15 cellular contexts compared by ENCODE assay signal in the genomic region with DNA sequence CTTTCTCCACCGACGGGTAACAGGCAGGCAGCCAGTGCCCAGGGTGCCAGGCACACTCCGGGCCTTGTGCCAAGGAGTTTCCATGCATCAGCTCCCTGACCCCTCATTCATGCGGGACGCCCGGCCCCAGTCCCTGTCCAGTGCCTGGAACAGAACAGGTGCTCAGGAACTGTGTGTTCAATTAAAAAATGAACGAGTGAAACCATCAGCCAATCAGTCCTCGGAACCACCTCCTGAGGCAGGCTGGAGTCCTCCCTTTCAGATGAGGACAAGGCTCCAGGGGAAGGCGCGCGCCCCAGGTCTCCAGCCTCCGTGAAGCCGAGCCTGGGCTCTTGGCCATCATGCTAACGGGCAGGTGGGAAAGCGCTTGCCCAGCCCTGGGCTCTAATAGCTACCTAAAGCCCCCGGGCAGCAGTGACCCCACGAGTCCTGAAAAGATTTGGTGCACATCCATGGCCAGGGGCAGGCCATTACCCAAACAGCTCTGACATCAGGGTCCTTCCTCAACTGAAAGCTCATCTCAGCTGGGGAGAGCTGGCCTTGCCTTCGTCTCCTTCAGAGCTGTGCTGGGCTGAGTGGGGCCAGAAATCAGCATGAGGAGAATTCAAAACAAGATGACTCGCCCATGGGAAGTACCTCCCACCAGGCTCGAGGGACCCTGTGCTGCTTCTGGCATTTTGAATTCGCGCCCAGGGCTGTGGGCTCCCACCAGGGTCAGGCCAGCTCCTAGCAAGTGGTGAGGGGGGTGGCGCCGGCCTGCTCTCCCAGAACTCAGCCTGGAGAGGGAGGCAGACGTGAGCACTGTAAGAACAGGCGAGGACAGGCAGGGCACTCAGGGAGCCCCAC.
DNase-seq lines count a peak whose midpoint lies in the region; ATAC-seq and TF ChIP-seq lines count a peak whose summit lies in the region.
"Had no signal": no experiment of that assay in that cellular context is flagged by ENCODE, and none has a peak within 500 bp of the region (broad histone marks: within the 10 kb centered on the region; RNA-seq: fewer than 3 reads in every experiment).

No MANE protein-coding gene starts in this region.

- ATAC-seq in HG03039 (IDR thresholded peaks at IDR 0.05; ENCODE audit: unreplicated experiment): no peak

- H3K9me3 ChIP-seq in OCI-LY7 (ENCODE audit: low read length) (peaks cover 5% of the 10 kb centered on the region; the same call in 1 of the 2 replicates), fibroblast of lung (ENCODE audit: control insufficient read depth, insufficient read depth, low read depth, low read length) (no peaks in the 10 kb centered on the region), osteoblast (ENCODE audit: low read depth, low read length) (peaks cover 6% of the 10 kb centered on the region)

- TF ChIP-seq CTCF in OCI-LY7 (conservative IDR thresholded peaks at IDR 0.05; ENCODE audit: low read length): no peak
- no peak for TF ChIP-seq CTCF in fibroblast of lung (conservative IDR thresholded peaks at IDR 0.05 in 1 of 2, IDR thresholded peaks at IDR 0.05 in 1 of 2; ENCODE audit: low read depth in 1 of 2, low read length in 2 of 2)
- no peak for TF ChIP-seq CTCF in osteoblast (IDR thresholded peaks at IDR 0.05; ENCODE audit: extremely low read depth, low read depth, low read length)

- DNase-seq in Daoy (ENCODE audit: low read depth) (peak; percentile 21), OCI-LY7 (ENCODE audit: low spot score) (no peak), fibroblast of lung (ENCODE audit: low read depth in 2 of 2) (peak; percentile 29 to 46), osteoblast (ENCODE audit: insufficient read length, low spot score, missing footprints) (peak; percentile 79), HK-2 (ENCODE audit: unreplicated experiment) (no peak), HT-29 (ENCODE audit: low spot score) (no peak), RKO (ENCODE audit: low spot score) (no peak)
- DNase-seq: activated T-cell treated with anti-CD3 and anti-CD28 coated beads for 4 hours, cortex of kidney, Kasumi-1, midbrain, NCI-H69, T-helper 2 cell had no signal

- H4K20me1 ChIP-seq in OCI-LY7 (ENCODE audit: insufficient read depth, low read length) (no peaks in the 10 kb centered on the region), fibroblast of lung (ENCODE audit: control insufficient read depth, extremely low read depth, insufficient read depth, low read length) (no peaks in the 10 kb centered on the region), osteoblast (ENCODE audit: insufficient read depth, low read length) (no peaks in the 10 kb centered on the region)

- CTCF ChIA-PET in OCI-LY7 (lab: Charles Lee; ENCODE audit: unreplicated experiment): no interaction called here

- no peak overlapping the region for H3K9ac ChIP-seq in fibroblast of lung (ENCODE audit: insufficient read depth, low read length)

- H3K27ac ChIP-seq in OCI-LY7 (ENCODE audit: low read depth, low read length, poor library complexity, severe bottlenecking) (peak overlapping the region; percentile 43), fibroblast of lung (ENCODE audit: insufficient read depth, low read length) (no peak overlapping the region), osteoblast (ENCODE audit: low read depth, low read length) (no peak overlapping the region)
- H3K27ac ChIP-seq: skin epidermis had no signal

- POLR2A ChIA-PET in OCI-LY7 (lab: Charles Lee): no interaction called here

- BruUV-seq in OCI-LY7 (replicated peaks; lab: Mats Ljungman, UMichigan): no TSS peak

- H3K36me3 ChIP-seq in OCI-LY7 (ENCODE audit: insufficient read depth, low read length): no peaks in the 10 kb centered on the region; the same call in 1 of the 2 replicates
- no peaks in the 10 kb centered on the region for H3K36me3 ChIP-seq in fibroblast of lung (ENCODE audit: control insufficient read depth, insufficient read depth, low read length)
- no peaks in the 10 kb centered on the region for H3K36me3 ChIP-seq in osteoblast (ENCODE audit: insufficient read depth, low read length)

- H3K27me3 ChIP-seq in fibroblast of lung (ENCODE audit: control insufficient read depth, insufficient read depth, low read length) (no peaks in the 10 kb centered on the region), osteoblast (ENCODE audit: insufficient read depth, low read length) (no peaks in the 10 kb centered on the region)

- H3K79me2 ChIP-seq in OCI-LY7 (ENCODE audit: insufficient read depth, low read depth, low read length): no peaks in the 10 kb centered on the region
- no peaks in the 10 kb centered on the region for H3K79me2 ChIP-seq in fibroblast of lung (ENCODE audit: control insufficient read depth, insufficient read depth, low read length)
- no peaks in the 10 kb centered on the region for H3K79me2 ChIP-seq in osteoblast (ENCODE audit: insufficient read depth, low read length)

- H3K4me3 ChIP-seq in OCI-LY7 (ENCODE audit: low read depth, low read length, poor library complexity, severe bottlenecking): no peak overlapping the region
- no peak overlapping the region for H3K4me3 ChIP-seq in fibroblast of lung (replicated peaks in 1 of 4; ENCODE audit: control extremely low read depth in 1 of 4, insufficient read depth in 1 of 4, low read depth in 3 of 4, low read length in 4 of 4)
- H3K4me3 ChIP-seq in osteoblast (ENCODE audit: insufficient read depth, low read length): no peak overlapping the region
- H3K4me3 ChIP-seq: skin epidermis had no signal

- H3K4me1 ChIP-seq in OCI-LY7 (ENCODE audit: insufficient read depth, low read length, poor library complexity, severe bottlenecking): peaks cover 26% of the 10 kb centered on the region
- no peaks in the 10 kb centered on the region for H3K4me1 ChIP-seq in fibroblast of lung (ENCODE audit: control insufficient read depth, extremely low read depth, insufficient read depth, low read length)
- no peaks in the 10 kb centered on the region for H3K4me1 ChIP-seq in osteoblast (ENCODE audit: insufficient read depth, low read length)

- no peaks in the 10 kb centered on the region for H3K9me2 ChIP-seq in OCI-LY7 (ENCODE audit: insufficient read depth, low read length)

- H2AFZ ChIP-seq in OCI-LY7 (ENCODE audit: low read length) (no peak overlapping the region), fibroblast of lung (ENCODE audit: low read length) (no peak overlapping the region), osteoblast (ENCODE audit: low read length) (no peak overlapping the region)

- intact Hi-C loops in OCI-LY7 (cut with micrococcal nuclease; ENCODE audit: unreplicated experiment): loop anchor here (5.0 kb wide), 1 partner anchor 50 kb away; no protein-coding TSS in a partner anchor

- H3K4me2 ChIP-seq in OCI-LY7 (ENCODE audit: low read length) (peak overlapping the region; percentile 54), fibroblast of lung (ENCODE audit: extremely low read depth, insufficient read depth, low read length) (no peak overlapping the region), osteoblast (ENCODE audit: insufficient read depth, low read length) (no peak overlapping the region)

Comparison
In these comparisons a context has a peak if more than half of its experiments do, and no peak if none do; other contexts are left out.
1. DNase-seq: peak in Daoy (single experiment), fibroblast of lung (2 of 2) and osteoblast (single experiment); none in OCI-LY7 (single experiment), HK-2 (single experiment), HT-29 (single experiment) and RKO (single experiment).